Comparison of ENCODE assay signal across 8 cellular contexts in the genomic region with DNA sequence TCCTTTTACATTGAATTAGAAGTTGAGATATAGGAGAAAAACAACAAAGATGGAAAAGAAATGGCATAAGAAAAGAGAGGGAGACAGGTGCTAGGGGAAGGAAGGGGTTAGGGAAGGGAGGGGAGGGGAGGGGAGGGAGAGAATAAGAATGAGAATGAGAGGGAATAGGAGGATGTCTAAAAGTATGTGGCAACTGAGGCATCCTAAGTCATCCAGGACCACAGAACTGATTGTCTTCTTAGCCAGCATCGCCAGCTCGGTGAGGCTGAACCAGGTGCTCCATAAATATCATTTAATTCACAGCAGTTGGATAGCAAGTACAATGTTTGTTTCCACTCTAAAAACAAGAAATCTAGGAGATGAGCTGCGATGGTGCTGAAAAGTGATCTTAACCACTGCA.
"Had no signal": no experiment of that assay in that cellular context is flagged by ENCODE, and none has a peak within 500 bp of the region (broad histone marks: within the 10 kb centered on the region; RNA-seq: fewer than 3 reads in every experiment).

No MANE protein-coding gene starts in this region.

- FAIRE-seq: G401.6, GM12878, GM12891, GM12892, GM18507, GM19239 had no signal

- H3K4me3 ChIP-seq: GM12878 had no signal

- ATAC-seq: GM12878 had no signal

- DNase-seq: GDM1, GF-D8 had no signal
